1 cellular context compared by ENCODE assay signal in the genomic region with DNA sequence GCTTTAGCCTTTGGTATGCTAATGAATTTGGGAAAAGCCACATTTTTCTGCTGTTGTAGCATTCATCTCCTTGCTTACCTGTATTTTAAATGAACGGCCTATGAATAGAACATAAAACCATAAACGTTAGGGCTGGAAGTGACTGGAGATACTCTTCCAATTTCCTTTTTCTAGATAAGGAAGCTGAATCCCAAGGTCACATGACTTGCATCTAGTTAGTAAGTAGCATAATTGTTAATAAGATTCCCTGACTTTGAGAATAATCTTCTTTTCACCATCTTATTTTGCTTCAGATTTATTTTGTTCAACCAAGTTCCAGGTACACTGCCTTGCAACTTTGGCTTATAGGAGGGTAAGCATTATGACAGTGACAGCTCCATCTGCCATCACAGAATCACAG.
TF ChIP-seq lines count a peak whose summit lies in the region.

No MANE protein-coding gene starts in this region.

TF ChIP-seq in WTC11, 78 proteins besides CTCF, POLR2A, EP300 and RAD21 (continued from another document):
- TF ChIP-seq, protein P1, sequence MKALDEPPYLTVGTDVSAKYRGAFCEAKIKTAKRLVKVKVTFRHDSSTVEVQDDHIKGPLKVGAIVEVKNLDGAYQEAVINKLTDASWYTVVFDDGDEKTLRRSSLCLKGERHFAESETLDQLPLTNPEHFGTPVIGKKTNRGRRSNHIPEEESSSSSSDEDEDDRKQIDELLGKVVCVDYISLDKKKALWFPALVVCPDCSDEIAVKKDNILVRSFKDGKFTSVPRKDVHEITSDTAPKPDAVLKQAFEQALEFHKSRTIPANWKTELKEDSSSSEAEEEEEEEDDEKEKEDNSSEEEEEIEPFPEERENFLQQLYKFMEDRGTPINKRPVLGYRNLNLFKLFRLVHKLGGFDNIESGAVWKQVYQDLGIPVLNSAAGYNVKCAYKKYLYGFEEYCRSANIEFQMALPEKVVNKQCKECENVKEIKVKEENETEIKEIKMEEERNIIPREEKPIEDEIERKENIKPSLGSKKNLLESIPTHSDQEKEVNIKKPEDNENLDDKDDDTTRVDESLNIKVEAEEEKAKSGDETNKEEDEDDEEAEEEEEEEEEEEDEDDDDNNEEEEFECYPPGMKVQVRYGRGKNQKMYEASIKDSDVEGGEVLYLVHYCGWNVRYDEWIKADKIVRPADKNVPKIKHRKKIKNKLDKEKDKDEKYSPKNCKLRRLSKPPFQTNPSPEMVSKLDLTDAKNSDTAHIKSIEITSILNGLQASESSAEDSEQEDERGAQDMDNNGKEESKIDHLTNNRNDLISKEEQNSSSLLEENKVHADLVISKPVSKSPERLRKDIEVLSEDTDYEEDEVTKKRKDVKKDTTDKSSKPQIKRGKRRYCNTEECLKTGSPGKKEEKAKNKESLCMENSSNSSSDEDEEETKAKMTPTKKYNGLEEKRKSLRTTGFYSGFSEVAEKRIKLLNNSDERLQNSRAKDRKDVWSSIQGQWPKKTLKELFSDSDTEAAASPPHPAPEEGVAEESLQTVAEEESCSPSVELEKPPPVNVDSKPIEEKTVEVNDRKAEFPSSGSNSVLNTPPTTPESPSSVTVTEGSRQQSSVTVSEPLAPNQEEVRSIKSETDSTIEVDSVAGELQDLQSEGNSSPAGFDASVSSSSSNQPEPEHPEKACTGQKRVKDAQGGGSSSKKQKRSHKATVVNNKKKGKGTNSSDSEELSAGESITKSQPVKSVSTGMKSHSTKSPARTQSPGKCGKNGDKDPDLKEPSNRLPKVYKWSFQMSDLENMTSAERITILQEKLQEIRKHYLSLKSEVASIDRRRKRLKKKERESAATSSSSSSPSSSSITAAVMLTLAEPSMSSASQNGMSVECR (CRISPR knock-in tag; IDR thresholded peaks at IDR 0.05; ENCODE audit: borderline replicate concordance) = no peak
- TF ChIP-seq, protein P2, sequence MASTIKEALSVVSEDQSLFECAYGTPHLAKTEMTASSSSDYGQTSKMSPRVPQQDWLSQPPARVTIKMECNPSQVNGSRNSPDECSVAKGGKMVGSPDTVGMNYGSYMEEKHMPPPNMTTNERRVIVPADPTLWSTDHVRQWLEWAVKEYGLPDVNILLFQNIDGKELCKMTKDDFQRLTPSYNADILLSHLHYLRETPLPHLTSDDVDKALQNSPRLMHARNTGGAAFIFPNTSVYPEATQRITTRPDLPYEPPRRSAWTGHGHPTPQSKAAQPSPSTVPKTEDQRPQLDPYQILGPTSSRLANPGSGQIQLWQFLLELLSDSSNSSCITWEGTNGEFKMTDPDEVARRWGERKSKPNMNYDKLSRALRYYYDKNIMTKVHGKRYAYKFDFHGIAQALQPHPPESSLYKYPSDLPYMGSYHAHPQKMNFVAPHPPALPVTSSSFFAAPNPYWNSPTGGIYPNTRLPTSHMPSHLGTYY (CRISPR knock-in tag; IDR thresholded peaks at IDR 0.05) = no peak
- TF ChIP-seq, protein P3, sequence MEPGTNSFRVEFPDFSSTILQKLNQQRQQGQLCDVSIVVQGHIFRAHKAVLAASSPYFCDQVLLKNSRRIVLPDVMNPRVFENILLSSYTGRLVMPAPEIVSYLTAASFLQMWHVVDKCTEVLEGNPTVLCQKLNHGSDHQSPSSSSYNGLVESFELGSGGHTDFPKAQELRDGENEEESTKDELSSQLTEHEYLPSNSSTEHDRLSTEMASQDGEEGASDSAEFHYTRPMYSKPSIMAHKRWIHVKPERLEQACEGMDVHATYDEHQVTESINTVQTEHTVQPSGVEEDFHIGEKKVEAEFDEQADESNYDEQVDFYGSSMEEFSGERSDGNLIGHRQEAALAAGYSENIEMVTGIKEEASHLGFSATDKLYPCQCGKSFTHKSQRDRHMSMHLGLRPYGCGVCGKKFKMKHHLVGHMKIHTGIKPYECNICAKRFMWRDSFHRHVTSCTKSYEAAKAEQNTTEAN (CRISPR knock-in tag; IDR thresholded peaks at IDR 0.05) = no peak
- TF ChIP-seq ZNF416 (CRISPR knock-in tag; IDR thresholded peaks at IDR 0.05) (no peak), SP1 (CRISPR knock-in tag; conservative IDR thresholded peaks at IDR 0.05) (no peak)
